Comparison of ENCODE assay signal across 8 cellular contexts in the genomic region with DNA sequence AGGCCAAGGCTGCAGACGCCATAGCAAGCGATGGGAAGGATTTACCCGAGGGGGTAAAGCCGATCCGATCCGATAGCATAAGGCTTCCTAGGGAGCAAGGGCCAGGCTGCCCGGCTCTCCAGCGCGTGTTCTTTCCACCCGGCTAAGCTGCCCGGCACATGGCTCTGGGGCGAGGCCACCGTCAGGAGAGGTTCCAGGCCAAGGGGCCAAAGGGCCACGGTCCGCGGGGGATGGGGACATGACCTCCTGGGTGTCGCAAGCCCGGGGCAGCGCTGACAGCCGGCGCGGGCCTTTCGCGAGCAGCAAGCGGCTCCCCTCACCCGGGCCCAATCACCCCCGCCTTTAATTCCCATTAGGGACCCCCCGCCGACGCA. TPM values are rescaled to one million over a fixed set of nuclear protein-coding genes. Genes with fewer than 3 reads are reported as not detected.
DNase-seq lines count a peak whose midpoint lies in the region; ATAC-seq and TF ChIP-seq lines count a peak whose summit lies in the region.
"Not testable (repeated sequence)": the region's sequence is repeated elsewhere in the genome, so short reads cannot be mapped to it uniquely, and the experiment has no call there.

No MANE protein-coding gene starts in this region.

- DNase-seq in CD4-positive, CD25-positive, alpha-beta regulatory T cell; HFFc6; PC-9; esophagus muscularis mucosa (ENCODE audit: extremely low spot score); left colon; substantia nigra (lab: John Stamatoyannopoulos, UW): not testable (repeated sequence)

- H3K27me3 ChIP-seq in CD4-positive, CD25-positive, alpha-beta regulatory T cell (ENCODE audit: control insufficient read depth, insufficient read depth, low read length); PC-9 (ENCODE audit: insufficient read depth, low read depth); esophagus muscularis mucosa; neutrophil: not testable (repeated sequence)

- not testable (repeated sequence) for H3K27ac Mint-ChIP-seq in CD4-positive, CD25-positive, alpha-beta regulatory T cell
- H3K27ac Mint-ChIP-seq in HFFc6, result peak overlapping the region; percentile 57; the same call in 1 of the 2 replicates

- not testable (repeated sequence) for BruUV-seq in PC-9 (replicated peaks; lab: Mats Ljungman, UMichigan)

- H3F3A ChIP-seq in PC-9 (ENCODE audit: insufficient read depth, low read depth), result not testable (repeated sequence)

- ATAC-seq in CD4-positive, CD25-positive, alpha-beta regulatory T cell (ENCODE audit: low read depth in 2 of 2), result not testable (repeated sequence)
- ATAC-seq in left colon, result peak; percentile 53

- H3K9me3 ChIP-seq in CD4-positive, CD25-positive, alpha-beta regulatory T cell (ENCODE audit: control insufficient read depth in 2 of 2, low read length in 2 of 2); PC-9 (ENCODE audit: insufficient read depth, low read depth); esophagus muscularis mucosa; neutrophil: not testable (repeated sequence)

- H3K36me3 ChIP-seq in CD4-positive, CD25-positive, alpha-beta regulatory T cell (ENCODE audit: control insufficient read depth, insufficient read depth, low read length); PC-9 (ENCODE audit: low read depth); esophagus muscularis mucosa; neutrophil: not testable (repeated sequence)

- POLR2A ChIA-PET in PC-9 (lab: Charles Lee; ENCODE audit: unreplicated experiment), result not testable (repeated sequence)

- peak overlapping the region; percentile 77 for H3K27ac ChIP-seq in CD4-positive, CD25-positive, alpha-beta regulatory T cell (ENCODE audit: insufficient read depth, low read length, poor library complexity, severe bottlenecking)
- H3K27ac ChIP-seq in PC-9, result peak overlapping the region; percentile 63; the same call in 1 of the 2 replicates
- H3K27ac ChIP-seq in angular gyrus (ENCODE audit: low read depth, low read length), result peak overlapping the region; percentile 85
- H3K27ac ChIP-seq in esophagus muscularis mucosa (replicated peaks in 1 of 4), result peak overlapping the region; percentile 84 to 93 (median 88)
- H3K27ac ChIP-seq in neutrophil, result peak overlapping the region; percentile 95
- H3K27ac ChIP-seq in substantia nigra (ENCODE audit: low read depth, low read length, poor library complexity, severe bottlenecking), result peak overlapping the region; percentile 70

- peak overlapping the region; percentile 73 for H3K4me3 ChIP-seq in CD4-positive, CD25-positive, alpha-beta regulatory T cell (ENCODE audit: low read depth, low read length)
- H3K4me3 ChIP-seq in PC-9 (peak overlapping the region; percentile 70; the same call in 1 of the 2 replicates), esophagus muscularis mucosa (peak overlapping the region; percentile 70 to 85 (median 71)), neutrophil (ENCODE audit: low read depth in 1 of 2, low read length in 1 of 2) (peak overlapping the region; percentile 57 to 72)

- peak overlapping the region in 2 of 4 donors; percentile 85 to 91 for H3K4me3 Mint-ChIP-seq in CD4-positive, CD25-positive, alpha-beta regulatory T cell
- not testable (repeated sequence) for H3K4me3 Mint-ChIP-seq in HFFc6

- intact Hi-C loops in PC-9 (cut with micrococcal nuclease; ENCODE audit: unreplicated experiment); esophagus muscularis mucosa (cut with DNase I); left colon (cut with DNase I, micrococcal nuclease): not testable (repeated sequence)

- not testable (repeated sequence) for TF ChIP-seq POLR2A in esophagus muscularis mucosa (IDR thresholded peaks at IDR 0.05; ENCODE audit: low read depth)

- peaks cover 15% of the 10 kb centered on the region for H3K79me2 ChIP-seq in PC-9 (ENCODE audit: low read depth)

- not testable (repeated sequence) for H2AFZ ChIP-seq in PC-9

- not testable (repeated sequence) for H3K9me3 Mint-ChIP-seq in CD4-positive, CD25-positive, alpha-beta regulatory T cell; HFFc6

- H4K20me1 ChIP-seq in PC-9 (ENCODE audit: insufficient read depth), result not testable (repeated sequence)

- CTCF ChIA-PET in PC-9 (lab: Charles Lee), result not testable (repeated sequence)

- H3K36me3 Mint-ChIP-seq in CD4-positive, CD25-positive, alpha-beta regulatory T cell; HFFc6 (ENCODE audit: low read depth): not testable (repeated sequence)

- H3K4me2 ChIP-seq in PC-9, result not testable (repeated sequence)

- TF ChIP-seq CTCF in HFFc6 (IDR thresholded peaks at IDR 0.05); PC-9 (conservative IDR thresholded peaks at IDR 0.05); esophagus muscularis mucosa (IDR thresholded peaks at IDR 0.05); neutrophil (IDR thresholded peaks at IDR 0.05): not testable (repeated sequence)

- not testable (repeated sequence) for H3K4me1 ChIP-seq in CD4-positive, CD25-positive, alpha-beta regulatory T cell (ENCODE audit: control insufficient read depth, insufficient read depth, low read length, poor library complexity, severe bottlenecking); PC-9 (replicated peaks; ENCODE audit: insufficient read depth); esophagus muscularis mucosa
- peaks cover 10 to 11% of the 10 kb centered on the region in 2 experiments for H3K4me1 ChIP-seq in neutrophil (ENCODE audit: control insufficient read depth in 1 of 2, insufficient read depth in 1 of 2, low read depth in 1 of 2, low read length in 1 of 2)

- H3K9me2 ChIP-seq in PC-9 (ENCODE audit: insufficient read depth), result not testable (repeated sequence)

- TF ChIP-seq EP300 in esophagus muscularis mucosa (IDR thresholded peaks at IDR 0.05), result not testable (repeated sequence)

- WGBS in esophagus muscularis mucosa, result no CpG with 5 or more reads among the region's 30 CpGs

- not testable (repeated sequence) for H3K27me3 Mint-ChIP-seq in CD4-positive, CD25-positive, alpha-beta regulatory T cell; HFFc6 (ENCODE audit: insufficient read depth)

- peaks cover 0 to 11% (median 5%) of the 10 kb centered on the region in 4 donors for H3K4me1 Mint-ChIP-seq in CD4-positive, CD25-positive, alpha-beta regulatory T cell
- H3K4me1 Mint-ChIP-seq in HFFc6 (ENCODE audit: low read depth), result not testable (repeated sequence)

RNA-seq across cellular contexts. Expression of a gene that starts 0.8 kb away (rescaled TPM):
- 27.6 TPM for total RNA-seq in CD4-positive, CD25-positive, alpha-beta regulatory T cell
- polyA plus RNA-seq in CD4-positive, CD25-positive, alpha-beta regulatory T cell, result 10 to 100 TPM; 13.5 to 24.0 (median 15.3) TPM
- 10 to 100 TPM in 1 of 6 experiments, 1 to 10 TPM in 5; 5.5 to 10.7 (median 8.4) TPM for total RNA-seq in HFFc6 (2021; fragmentation: NEBNext Ultra II Directional; extraction: Animal tissue kit (Norgen Biotek cat#: 25700))
- total RNA-seq in PC-9 (2021) (27.2 and 39.3 TPM in 2 replicates), esophagus muscularis mucosa (10 to 100 TPM; 42.1 to 85.1 (median 49.8) TPM), left colon (10 to 100 TPM; 64.0 to 77.8 TPM)
